In the genomic region with DNA sequence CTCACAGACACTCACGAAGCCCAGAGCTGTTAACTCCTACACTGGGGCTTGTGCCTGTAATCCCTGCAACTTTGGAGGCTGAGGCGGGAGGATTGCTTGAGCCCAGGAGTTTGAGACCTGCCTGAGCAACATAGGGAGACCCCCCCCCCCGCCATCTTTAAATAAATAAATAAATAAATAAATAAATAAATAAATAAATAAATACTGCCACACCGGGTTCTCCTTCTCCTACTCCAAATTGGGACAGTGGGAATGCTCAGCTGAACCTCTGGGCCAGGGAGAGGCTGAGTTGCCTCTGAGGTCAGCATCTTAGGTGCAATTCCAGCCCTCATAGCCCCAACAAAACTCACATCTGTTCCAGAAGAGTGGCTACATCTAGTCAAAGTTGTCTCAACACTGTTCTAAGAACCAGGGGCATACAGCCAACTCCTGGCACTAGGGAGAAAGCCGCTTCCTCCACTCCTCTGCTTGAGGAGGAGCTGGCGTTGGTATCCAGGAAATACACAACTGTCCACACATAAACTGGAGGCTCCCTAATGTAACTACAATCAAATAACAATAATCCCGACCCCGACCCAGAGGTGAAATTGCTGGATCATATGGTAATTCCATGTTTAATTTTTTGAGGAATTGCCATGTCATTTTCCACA, we compare ENCODE assay signal across 17 cellular contexts. TPM values are rescaled to one million over a fixed set of nuclear protein-coding genes. Genes with fewer than 3 reads are reported as not detected.
DNase-seq lines count a peak whose midpoint lies in the region; ATAC-seq, FAIRE-seq and TF ChIP-seq lines count a peak whose summit lies in the region.
"Had no signal": no experiment of that assay in that cellular context is flagged by ENCODE, and none has a peak within 500 bp of the region (broad histone marks: within the 10 kb centered on the region; RNA-seq: fewer than 3 reads in every experiment).

No MANE protein-coding gene starts in this region.

- no peak overlapping the region for H2AFZ ChIP-seq in K562 (ENCODE audit: low read depth, low read length)
- H2AFZ ChIP-seq: PC-9 had no signal

- DNase-seq in COR-L47 (lab: John Stamatoyannopoulos, UW) (peak; percentile 9), DMS153 treated with DMSO at 0.1 percent for 48 hours (lab: John Stamatoyannopoulos, UW; ENCODE audit: unreplicated experiment) (peak; percentile 26), NCI-H2196 (lab: John Stamatoyannopoulos, UW; ENCODE audit: unreplicated experiment) (peak; percentile 61), K562 (ENCODE audit: extremely low read depth in 1 of 4, low spot score in 3 of 4) (no peak), nephron progenitor cell (no peak), Right ventricle myocardium inferior (ENCODE audit: missing footprints) (no peak)
- DNase-seq: BE2C; Calu3; CD4-positive, alpha-beta T cell; EL; MG63; NCI-H187 treated with DMSO at 0.1 percent for 48 hours; NCI-H226; NCI-H774; PC-9 had no signal

- H3K4me1 Mint-ChIP-seq in nephron progenitor cell: peaks cover 19% of the 10 kb centered on the region

- no peaks in the 10 kb centered on the region for H3K9me3 ChIP-seq in K562 (replicated peaks; ENCODE audit: control insufficient read depth, insufficient read depth, low read depth, low read length)
- H3K9me3 ChIP-seq: BE2C, MG63 had no signal

- no peak overlapping the region for H3K4me2 ChIP-seq in K562 (ENCODE audit: insufficient read depth, low read length)
- H3K4me2 ChIP-seq: PC-9 had no signal

- no TSS peak for BruUV-seq in K562 (replicated peaks; lab: Mats Ljungman, UMichigan)

- no peak overlapping the region for H3K4me3 ChIP-seq in K562
- H3K4me3 ChIP-seq: MG63, PC-9 had no signal

- TF ChIP-seq EP300 in K562 (IDR thresholded peaks at IDR 0.05; ENCODE audit: low read length): no peak

- FAIRE-seq in K562 (lab: Jason Lieb, UNC): no peak
- FAIRE-seq: H54 had no signal

- peaks cover 0 to 4% of the 10 kb centered on the region in 2 experiments; a peak in 2 of 5 replicates for H3K4me1 ChIP-seq in K562 (replicated peaks in 1 of 2; ENCODE audit: control insufficient read depth in 2 of 2, insufficient read depth in 2 of 2, low read length in 2 of 2)
- H3K4me1 ChIP-seq: BE2C had no signal

- POLR2A ChIA-PET in K562 (lab: Yijun Ruan, JAX): interaction anchor here (0.6 to 1.4 kb wide), 4 partner anchors 10 to 173 kb away, joined by 4 to 6 read pairs (median 4); no protein-coding TSS in a partner anchor

- H4K20me1 ChIP-seq in K562 (replicated peaks; ENCODE audit: control insufficient read depth, insufficient read depth, low read length): peaks cover 3% of the 10 kb centered on the region; the same call in 1 of the 2 replicates

- H3K27me3 Mint-ChIP-seq in nephron progenitor cell (ENCODE audit: low read depth, poor library complexity): peaks cover 47% of the 10 kb centered on the region

- in situ Hi-C loops in K562 (cut with MboI): no loop called here

- no peaks in the 10 kb centered on the region for H3K36me3 Mint-ChIP-seq in nephron progenitor cell (ENCODE audit: low read depth)

- intact Hi-C loops in K562 (cut with micrococcal nuclease): no loop called here
- intact Hi-C loops in Right ventricle myocardium inferior (cut with DNase I): no loop called here

- H3K27ac Mint-ChIP-seq in nephron progenitor cell: no peak overlapping the region
- H3K27ac Mint-ChIP-seq: CD4-positive, alpha-beta T cell had no signal

- no peak for TF ChIP-seq RAD21 in K562 (CRISPR knock-in tag; conservative IDR thresholded peaks at IDR 0.05 in 1 of 2, IDR thresholded peaks at IDR 0.05 in 1 of 2)

- no peaks in the 10 kb centered on the region for H3K9me3 Mint-ChIP-seq in nephron progenitor cell
- H3K9me3 Mint-ChIP-seq: CD4-positive, alpha-beta T cell had no signal

- WGBS in K562 (ENCODE audit: insufficient coverage, low coverage, missing lambda C conversion rate): 2% methylated on average over 8 of the region's 8 CpGs

- TF ChIP-seq CTCF in K562 (IDR thresholded peaks at IDR 0.05 in 2 of 3, conservative IDR thresholded peaks at IDR 0.05 in 1 of 3; ENCODE audit: insufficient read depth in 2 of 3, low read depth in 1 of 3, low read length in 3 of 3): no peak
- TF ChIP-seq CTCF in nephron progenitor cell (IDR thresholded peaks at IDR 0.05): no peak

- CTCF ChIA-PET in K562 (lab: Yijun Ruan, JAX; ENCODE audit: low intra/inter-chr PET ratio): no interaction called here

- no peak overlapping the region for H3K27ac ChIP-seq in K562 (ENCODE audit: extremely low read depth, low read depth, low read length)
- H3K27ac ChIP-seq: PC-9 had no signal

- TF ChIP-seq POLR2A in K562 (conservative IDR thresholded peaks at IDR 0.05): no peak

- no peaks in the 10 kb centered on the region for H3K9me1 ChIP-seq in K562 (ENCODE audit: control insufficient read depth, insufficient read depth, low read length)

- H3K9ac ChIP-seq in K562 (ENCODE audit: insufficient read depth in 1 of 2, low read depth in 2 of 2, low read length in 2 of 2): no peak overlapping the region

- H3K4me3 Mint-ChIP-seq in nephron progenitor cell: no peak overlapping the region
- H3K4me3 Mint-ChIP-seq: CD4-positive, alpha-beta T cell had no signal

- H3K36me3 ChIP-seq in K562 (ENCODE audit: control insufficient read depth, insufficient read depth, low read length): no peaks in the 10 kb centered on the region
- H3K36me3 ChIP-seq: BE2C, MG63 had no signal

- no peaks in the 10 kb centered on the region for H3K79me2 ChIP-seq in K562 (ENCODE audit: control insufficient read depth, insufficient read depth, low read length)

- peaks cover 43 to 60% of the 10 kb centered on the region in 2 experiments for H3K27me3 ChIP-seq in K562 (ENCODE audit: control insufficient read depth in 2 of 2, insufficient read depth in 2 of 2, low read length in 2 of 2)
- H3K27me3 ChIP-seq: BE2C had no signal

- ATAC-seq in K562: peak; percentile 16; the same call in 1 of the 3 replicates
- no peak for ATAC-seq in GM18867 (IDR thresholded peaks at IDR 0.05; ENCODE audit: unreplicated experiment)
- no peak for ATAC-seq in Right ventricle myocardium inferior

TF ChIP-seq in K562, 482 proteins besides CTCF, POLR2A, EP300 and RAD21 (continues in another document):
- TF ChIP-seq HDAC1 (IDR thresholded peaks at IDR 0.05): no peak
- no peak for TF ChIP-seq FIP1L1 (IDR thresholded peaks at IDR 0.05; ENCODE audit: low read depth, low read length, poor library complexity, severe bottlenecking)
- TF ChIP-seq HMG20B (CRISPR knock-in tag; IDR thresholded peaks at IDR 0.05): no peak
- TF ChIP-seq CREB5 (CRISPR knock-in tag; IDR thresholded peaks at IDR 0.05): no peak
- TF ChIP-seq PYGO2 (tag; IDR thresholded peaks at IDR 0.05): no peak
- TF ChIP-seq SAFB (IDR thresholded peaks at IDR 0.05; ENCODE audit: borderline replicate concordance, low read depth, low read length): no peak
- no peak for TF ChIP-seq HDAC6 (IDR thresholded peaks at IDR 0.05; ENCODE audit: low read depth, low read length)

RNA-seq across cellular contexts. Expression of gene C1orf216, which starts 27.0 kb away (rescaled TPM):
- total RNA-seq in K562 (2011; cell fraction: chromatin; rRNA removed; ENCODE audit: low replicate concordance): 46.1 and 50.8 TPM in 2 replicates
- 24.2 and 26.6 TPM in 2 replicates for total RNA-seq in K562 (2011; cell fraction: nucleolus; rRNA removed)
- total RNA-seq in K562 (2011; cell fraction: nucleoplasm; rRNA removed): 52.4 and 67.3 TPM in 2 replicates
- 15.4 and 16.0 TPM in 2 replicates for total RNA-seq in K562 (2014; rRNA removed)
- total RNA-seq in K562 (2014; rRNA removed; fragmentation: Illumina TruSeq; extraction: Trizol): 15.0 and 16.4 TPM in 2 replicates
- 12.8 and 13.1 TPM in 2 replicates for total RNA-seq in K562 (2015; rRNA removed; fragmentation: Illumina TruSeq; extraction: Trizol)
- 15.1 and 19.0 TPM in 2 replicates for total RNA-seq in K562 (2021)
- polyA plus RNA-seq in K562 (2011; rRNA removed): 20.8 and 25.1 TPM in 2 replicates
- 17.4 and 22.7 TPM in 2 replicates for polyA plus RNA-seq in K562 (2011; cell fraction: cytosol; rRNA removed)
- polyA plus RNA-seq in K562 (2011; cell fraction: nucleus; rRNA removed): 48.8 and 49.3 TPM in 2 replicates
- 14.1 and 18.8 TPM in 2 replicates for polyA plus RNA-seq in K562 (2012)
- polyA plus RNA-seq in K562 (2014; fragmentation: Illumina TruSeq; extraction: Trizol): 12.4 and 15.7 TPM in 2 replicates
- polyA plus RNA-seq in K562 (2014; fragmentation: Nextera tagmentation; extraction: Ambion mirVana): 1 to 10 TPM; 3.4 to 4.7 TPM
- 20.3 and 20.5 TPM in 2 replicates for polyA plus RNA-seq in K562 (2014; rRNA removed)
- 44.1 and 54.0 TPM in 2 replicates for polyA minus RNA-seq in K562 (2011; rRNA and poly(A)+ RNA removed)
- 12.3 and 14.6 TPM in 2 replicates for polyA minus RNA-seq in K562 (2011; cell fraction: cytosol; rRNA and poly(A)+ RNA removed)
- 8.9 and 10.1 TPM in 2 replicates for polyA minus RNA-seq in K562 (2011; cell fraction: nucleus; rRNA and poly(A)+ RNA removed)
- 9.8 TPM for total RNA-seq in Right ventricle myocardium inferior

RNA-seq across cellular contexts. Expression of gene PSMB2, which starts 50.4 kb away (rescaled TPM):
- total RNA-seq in K562 (2011; cell fraction: chromatin; rRNA removed; ENCODE audit: low replicate concordance): 31.2 and 38.1 TPM in 2 replicates
- 24.7 and 27.5 TPM in 2 replicates for total RNA-seq in K562 (2011; cell fraction: nucleolus; rRNA removed)
- 46.6 and 87.8 TPM in 2 replicates for total RNA-seq in K562 (2011; cell fraction: nucleoplasm; rRNA removed)
- 71.7 and 103 TPM in 2 replicates for total RNA-seq in K562 (2014; rRNA removed)
- 144 and 145 TPM in 2 replicates for total RNA-seq in K562 (2014; rRNA removed; fragmentation: Illumina TruSeq; extraction: Trizol)
- total RNA-seq in K562 (2015; rRNA removed; fragmentation: Illumina TruSeq; extraction: Trizol): 140 and 155 TPM in 2 replicates
- 231 and 235 TPM in 2 replicates for total RNA-seq in K562 (2021)
- polyA plus RNA-seq in K562 (2011; rRNA removed): 165 and 171 TPM in 2 replicates
- polyA plus RNA-seq in K562 (2011; cell fraction: cytosol; rRNA removed): 180 and 190 TPM in 2 replicates
- 68.1 and 83.6 TPM in 2 replicates for polyA plus RNA-seq in K562 (2011; cell fraction: nucleus; rRNA removed)
- polyA plus RNA-seq in K562 (2012): 147 and 203 TPM in 2 replicates
- 283 and 321 TPM in 2 replicates for polyA plus RNA-seq in K562 (2014; fragmentation: Illumina TruSeq; extraction: Trizol)
- 100 to 1,000 TPM; 499 to 543 TPM for polyA plus RNA-seq in K562 (2014; fragmentation: Nextera tagmentation; extraction: Ambion mirVana)
- polyA plus RNA-seq in K562 (2014; rRNA removed): 150 and 162 TPM in 2 replicates
- polyA minus RNA-seq in K562 (2011; rRNA and poly(A)+ RNA removed): 117 and 126 TPM in 2 replicates
- 108 and 118 TPM in 2 replicates for polyA minus RNA-seq in K562 (2011; cell fraction: cytosol; rRNA and poly(A)+ RNA removed)
- 13.2 and 23.4 TPM in 2 replicates for polyA minus RNA-seq in K562 (2011; cell fraction: nucleus; rRNA and poly(A)+ RNA removed)
- total RNA-seq in Right ventricle myocardium inferior: 38.1 TPM

Comparison
In these comparisons a context has a peak if more than half of its experiments do, and no peak if none do; other contexts are left out.
1. DNase-seq: peak in COR-L47 (single experiment), DMS153 treated with DMSO at 0.1 percent for 48 hours (single experiment) and NCI-H2196 (single experiment); none in K562 (0 of 4), nephron progenitor cell (single experiment) and Right ventricle myocardium inferior (single experiment).